In the genomic region with DNA sequence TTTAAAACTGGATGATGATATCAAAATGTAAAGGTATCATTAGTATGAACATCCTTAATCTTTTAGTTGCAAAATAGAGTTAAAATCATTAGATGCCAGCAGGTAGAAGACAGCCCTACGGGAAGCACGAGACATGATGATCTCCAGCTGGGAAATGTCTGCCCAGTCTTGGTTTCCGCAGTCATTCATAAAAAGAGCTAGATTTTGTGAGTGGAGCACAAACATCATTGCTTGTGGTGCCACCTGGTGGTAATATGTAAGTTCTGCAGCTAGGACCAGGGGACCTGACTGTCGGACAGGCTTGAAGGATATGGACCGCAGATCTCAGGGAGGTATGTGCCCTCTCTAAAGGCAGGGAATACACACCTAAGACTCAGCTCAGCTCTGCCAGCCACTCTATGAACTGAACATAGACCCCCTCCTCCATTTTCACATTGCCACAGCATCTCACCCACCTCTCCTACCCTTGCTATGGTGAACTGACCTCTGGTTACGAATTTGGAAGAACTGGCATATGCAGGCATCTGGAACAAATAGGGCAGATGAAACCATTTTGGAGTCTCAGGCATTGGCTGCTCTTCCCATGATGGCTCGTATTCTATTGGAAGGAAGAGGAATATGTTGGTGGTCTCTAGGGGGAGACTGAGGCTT, we compare ENCODE assay signal across 8 cellular contexts. TPM values are rescaled to one million over a fixed set of nuclear protein-coding genes. Genes with fewer than 3 reads are reported as not detected.
DNase-seq lines count a peak whose midpoint lies in the region; ATAC-seq and TF ChIP-seq lines count a peak whose summit lies in the region.

No MANE protein-coding gene starts in this region.

- H3K27me3 Mint-ChIP-seq in activated naive CD8-positive, alpha-beta T cell = no peaks in the 10 kb centered on the region

- H3K27ac ChIP-seq in SJCRH30 = no peak overlapping the region
- no peak overlapping the region for H3K27ac ChIP-seq in parathyroid adenoma

- H3K9me3 ChIP-seq in SJCRH30 (replicated peaks) (no peaks in the 10 kb centered on the region), parathyroid adenoma (ENCODE audit: control insufficient read depth, low read length) (no peaks in the 10 kb centered on the region)

- TF ChIP-seq CTCF in BJ (IDR thresholded peaks at IDR 0.05; ENCODE audit: insufficient read depth, low read depth, low read length) (peak; percentile 78), parathyroid adenoma (IDR thresholded peaks at IDR 0.05) (peak; percentile 65)

- H3K9me3 Mint-ChIP-seq in activated naive CD8-positive, alpha-beta T cell (ENCODE audit: low read depth) = no peaks in the 10 kb centered on the region

- no peak overlapping the region for H3K4me2 ChIP-seq in parathyroid adenoma (ENCODE audit: low read length)

- H3K4me1 Mint-ChIP-seq in activated naive CD8-positive, alpha-beta T cell (ENCODE audit: low read depth) = peaks cover 89% of the 10 kb centered on the region

- H3K9ac ChIP-seq in parathyroid adenoma = no peak overlapping the region

- no peaks in the 10 kb centered on the region for H3K36me3 ChIP-seq in BJ (ENCODE audit: control insufficient read depth, insufficient read depth, low read length)
- no peaks in the 10 kb centered on the region for H3K36me3 ChIP-seq in SJCRH30
- no peaks in the 10 kb centered on the region for H3K36me3 ChIP-seq in parathyroid adenoma (ENCODE audit: control insufficient read depth, insufficient read depth, low read length)

- H3K36me3 Mint-ChIP-seq in activated naive CD8-positive, alpha-beta T cell = peaks cover 9% of the 10 kb centered on the region

- POLR2A ChIA-PET in BJ (lab: Charles Lee) = no interaction called here

- ATAC-seq in GM21528 (IDR thresholded peaks at IDR 0.05; ENCODE audit: low FRiP score, unreplicated experiment) = no peak

- CTCF ChIA-PET in BJ (lab: Yijun Ruan, JAX) = interaction anchor here (0.5 to 8.7 kb wide), 70 partner anchors 9 to 587 kb away, joined by 3 to 127 read pairs (median 5); a partner anchor contains a TSS

- DNase-seq in BJ (ENCODE audit: low read depth) = no peak
- DNase-seq in GM19240 (ENCODE audit: insufficient read length, low spot score) = peak; percentile 70
- peak; percentile 84 for DNase-seq in NCI-H1092 treated with DMSO at 0.1 percent for 48 hours (lab: John Stamatoyannopoulos, UW)
- peak; percentile 73 to 93 for DNase-seq in SJCRH30
- peak; percentile 79 for DNase-seq in glomerular visceral epithelial cell (ENCODE audit: extremely low spot score)

- peak overlapping the region; percentile 93 for H3K27ac Mint-ChIP-seq in activated naive CD8-positive, alpha-beta T cell

- H3K27me3 ChIP-seq in BJ (ENCODE audit: control insufficient read depth, insufficient read depth, low read length) (peaks cover 4% of the 10 kb centered on the region), SJCRH30 (peaks cover 19% of the 10 kb centered on the region), parathyroid adenoma (ENCODE audit: control insufficient read depth, insufficient read depth, low read length) (no peaks in the 10 kb centered on the region)

- H2AFZ ChIP-seq in parathyroid adenoma = no peak overlapping the region

- no peaks in the 10 kb centered on the region for H3K79me2 ChIP-seq in parathyroid adenoma

- H3K4me3 Mint-ChIP-seq in activated naive CD8-positive, alpha-beta T cell = peak overlapping the region; percentile 38

- H3K4me3 ChIP-seq in BJ (ENCODE audit: low read depth, low read length) (no peak overlapping the region), SJCRH30 (no peak overlapping the region), parathyroid adenoma (ENCODE audit: low read depth, low read length) (no peak overlapping the region)

- H3K4me1 ChIP-seq in SJCRH30 (no peaks in the 10 kb centered on the region), parathyroid adenoma (no peaks in the 10 kb centered on the region)

RNA-seq across cellular contexts. Expression of a gene that starts 9.2 kb away (rescaled TPM):
- polyA plus RNA-seq in BJ (2011; rRNA removed) = 0.56 and 1.4 TPM in 2 replicates
- 0.41 and 1.8 TPM in 2 replicates for polyA minus RNA-seq in BJ (2011; rRNA and poly(A)+ RNA removed)
- not detected in 2 replicates for total RNA-seq in SJCRH30 (2014; rRNA removed; shearing (Covaris generic))

RNA-seq across cellular contexts. Expression of a gene that starts 15.3 kb away (rescaled TPM):
- polyA plus RNA-seq in BJ (2011; rRNA removed) = 0.10 and 0.25 TPM in 2 replicates
- polyA minus RNA-seq in BJ (2011; rRNA and poly(A)+ RNA removed) = 0.14 TPM in 1 of 2 replicates, not detected in the other
- not detected in 2 replicates for total RNA-seq in SJCRH30 (2014; rRNA removed; shearing (Covaris generic))

RNA-seq across cellular contexts. Expression of a gene that starts 33.7 kb away (rescaled TPM):
- not detected in 2 replicates for polyA plus RNA-seq in BJ (2011; rRNA removed)
- not detected in 2 replicates for polyA minus RNA-seq in BJ (2011; rRNA and poly(A)+ RNA removed)
- total RNA-seq in SJCRH30 (2014; rRNA removed; shearing (Covaris generic)) = not detected in 2 replicates

RNA-seq across cellular contexts. Expression of a gene that starts 47.1 kb away (rescaled TPM):
- polyA plus RNA-seq in BJ (2011; rRNA removed) = not detected in 2 replicates
- polyA minus RNA-seq in BJ (2011; rRNA and poly(A)+ RNA removed) = not detected in 2 replicates
- not detected in 2 replicates for total RNA-seq in SJCRH30 (2014; rRNA removed; shearing (Covaris generic))

RNA-seq across cellular contexts. Expression of a gene that starts 57.7 kb away (rescaled TPM):
- not detected in 2 replicates for polyA plus RNA-seq in BJ (2011; rRNA removed)
- 0.14 TPM in 1 of 2 replicates, not detected in the other for polyA minus RNA-seq in BJ (2011; rRNA and poly(A)+ RNA removed)
- total RNA-seq in SJCRH30 (2014; rRNA removed; shearing (Covaris generic)) = not detected in 2 replicates
